Comparison of ENCODE assay signal across 15 cellular contexts in genomic region chr11:86589204-86589603, GRCh38.
A peak's percentile ranks its signal among the peaks of the same experiment; 100 is the strongest.
DNase-seq lines count a peak whose midpoint lies in the region; ATAC-seq and TF ChIP-seq lines count a peak whose summit lies in the region.
"Had no signal": no experiment of that assay in that cellular context is flagged by ENCODE, and none has a peak within 500 bp of the region (broad histone marks: within the 10 kb centered on the region; RNA-seq: fewer than 3 reads in every experiment).

No MANE protein-coding gene starts in this region.

- H3K27ac Mint-ChIP-seq in endodermal cell: no peak overlapping the region

- no peaks in the 10 kb centered on the region for H3K9me3 Mint-ChIP-seq in endodermal cell

- intact Hi-C loops in left ventricle myocardium inferior (cut with micrococcal nuclease) (no loop called here), heart right ventricle (cut with DNase I) (loop anchor here in 1 of 10 donors (5.0 kb wide), 1 partner anchor 42 kb away; no protein-coding TSS in a partner anchor), psoas muscle (cut with DNase I) (no loop called here)

- peaks cover 38% of the 10 kb centered on the region for H3K4me1 Mint-ChIP-seq in endodermal cell

- no peak for DNase-seq in left ventricle myocardium inferior
- DNase-seq in heart right ventricle: no peak
- DNase-seq in endodermal cell: no peak
- DNase-seq in psoas muscle: no peak
- no peak for DNase-seq in activated T-cell treated with anti-CD3 and anti-CD28 coated beads for 4 hours
- DNase-seq in NCI-H1694 treated with DMSO at 0.1 percent for 48 hours (lab: John Stamatoyannopoulos, UW): no peak
- no peak for DNase-seq in GM20000 (ENCODE audit: low spot score)
- DNase-seq: 8988T, Karpas-422, MM.1S, NCI-H187, NCI-H748 treated with DMSO at 0.1 percent for 48 hours, SJCRH30 had no signal

- no peak overlapping the region for H3K9ac ChIP-seq in endodermal cell (ENCODE audit: extremely low read depth, low read length, poor library complexity, severe bottlenecking)

- H3K9me3 ChIP-seq in left ventricle myocardium inferior (replicated peaks) (no peaks in the 10 kb centered on the region), heart right ventricle (no peaks in the 10 kb centered on the region), endodermal cell (ENCODE audit: control insufficient read depth, low read length) (no peaks in the 10 kb centered on the region), psoas muscle (no peaks in the 10 kb centered on the region)
- H3K9me3 ChIP-seq: SJCRH30 had no signal

- H3K4me1 ChIP-seq in left ventricle myocardium inferior (peaks cover 38% of the 10 kb centered on the region), heart right ventricle (peaks cover 6 to 45% (median 27%) of the 10 kb centered on the region in 9 donors), endodermal cell (ENCODE audit: control insufficient read depth, insufficient read depth, low read length) (peaks cover 34% of the 10 kb centered on the region), psoas muscle (peaks cover 42% of the 10 kb centered on the region)

- H3K36me3 ChIP-seq in left ventricle myocardium inferior: no peaks in the 10 kb centered on the region
- no peaks in the 10 kb centered on the region for H3K36me3 ChIP-seq in heart right ventricle
- H3K36me3 ChIP-seq in endodermal cell (ENCODE audit: control insufficient read depth, insufficient read depth, low read length): no peaks in the 10 kb centered on the region
- no peaks in the 10 kb centered on the region for H3K36me3 ChIP-seq in psoas muscle (ENCODE audit: insufficient read depth in 1 of 2, low read depth in 1 of 2)
- H3K36me3 ChIP-seq: SJCRH30 had no signal

- TF ChIP-seq CTCF in left ventricle myocardium inferior (IDR thresholded peaks at IDR 0.05; ENCODE audit: borderline replicate concordance) (no peak), heart right ventricle (IDR thresholded peaks at IDR 0.05) (no peak), endodermal cell (conservative IDR thresholded peaks at IDR 0.05) (no peak), psoas muscle (IDR thresholded peaks at IDR 0.05) (no peak), GM20000 (IDR thresholded peaks at IDR 0.05; ENCODE audit: extremely low read depth, missing control alignments) (no peak)

- H3K4me3 ChIP-seq in left ventricle myocardium inferior: no peak overlapping the region
- H3K4me3 ChIP-seq in heart right ventricle: no peak overlapping the region
- no peak overlapping the region for H3K4me3 ChIP-seq in endodermal cell (ENCODE audit: low read length)
- no peak overlapping the region for H3K4me3 ChIP-seq in psoas muscle
- H3K4me3 ChIP-seq: SJCRH30 had no signal

- no peaks in the 10 kb centered on the region for H3K27me3 ChIP-seq in left ventricle myocardium inferior (ENCODE audit: low read depth)
- H3K27me3 ChIP-seq in heart right ventricle: no peaks in the 10 kb centered on the region
- H3K27me3 ChIP-seq in endodermal cell (ENCODE audit: control insufficient read depth, insufficient read depth, low read length, poor library complexity, severe bottlenecking): no peaks in the 10 kb centered on the region
- no peaks in the 10 kb centered on the region for H3K27me3 ChIP-seq in psoas muscle (ENCODE audit: insufficient read depth in 3 of 3, low read length in 2 of 3)
- H3K27me3 ChIP-seq: SJCRH30 had no signal

- H3K27ac ChIP-seq in left ventricle myocardium inferior (replicated peaks) (peak overlapping the region; percentile 46), heart right ventricle (peak overlapping the region in 2 of 10 donors; percentile 49 to 59), endodermal cell (ENCODE audit: low read depth, low read length) (peak overlapping the region; percentile 85), psoas muscle (peak overlapping the region; percentile 15)
- H3K27ac ChIP-seq: RWPE1, SJCRH30 had no signal

- H3K4me3 Mint-ChIP-seq in endodermal cell: no peak overlapping the region

- ATAC-seq in heart right ventricle (no peak), psoas muscle (no peak), GM18870 (IDR thresholded peaks at IDR 0.05; ENCODE audit: unreplicated experiment) (no peak)

- H3K36me3 Mint-ChIP-seq in endodermal cell (ENCODE audit: low read depth): no peaks in the 10 kb centered on the region

- no peaks in the 10 kb centered on the region for H3K27me3 Mint-ChIP-seq in endodermal cell (ENCODE audit: insufficient read depth)
